In genomic region chr10:87546221-87546620, GRCh38 we compare ENCODE assay signal across 13 cellular contexts. TPM values are rescaled to one million over a fixed set of nuclear protein-coding genes. Genes with fewer than 3 reads are reported as not detected.
DNase-seq lines count a peak whose midpoint lies in the region; ATAC-seq and TF ChIP-seq lines count a peak whose summit lies in the region.
"Had no signal": no experiment of that assay in that cellular context is flagged by ENCODE, and none has a peak within 500 bp of the region (broad histone marks: within the 10 kb centered on the region; RNA-seq: fewer than 3 reads in every experiment).

No MANE protein-coding gene starts in this region.

- dilution Hi-C loops in IMR-90 (cut with HindIII; ENCODE audit: low sequenced_read_pairs, unreplicated experiment): no loop called here

- 0 out of 3 replicates have a peak overlapping the region, but pooled peaks have one; percentile 3 for H2BK15ac ChIP-seq in IMR-90 (ENCODE audit: low read depth, low read length)

- H3K14ac ChIP-seq in IMR-90 (replicated peaks; ENCODE audit: low read depth, low read length): no peak overlapping the region

- H3K4me1 Mint-ChIP-seq in CD14-positive monocyte: peaks cover 22% of the 10 kb centered on the region
- peaks cover 18% of the 10 kb centered on the region for H3K4me1 Mint-ChIP-seq in activated CD4-positive, alpha-beta memory T cell treated with anti-CD3 and anti-CD28 coated beads for 36 hours (ENCODE audit: low read depth)

- H3K27ac Mint-ChIP-seq in CD14-positive monocyte: peak overlapping the region; percentile 23 to 93 (median 86)
- H3K27ac Mint-ChIP-seq in activated CD4-positive, alpha-beta memory T cell treated with anti-CD3 and anti-CD28 coated beads for 36 hours: no peak overlapping the region
- H3K27ac Mint-ChIP-seq: activated CD4-positive, alpha-beta T cell treated with anti-CD3 and anti-CD28 coated beads, Interleukin-2, amount 10 ng/mL, durations not matched to agents 24 days and 14 days had no signal

- H3K4ac ChIP-seq in IMR-90 (ENCODE audit: low read depth, low read length): peak overlapping the region; percentile 50

- H2AK5ac ChIP-seq in IMR-90 (ENCODE audit: low read depth, low read length): peak overlapping the region; percentile 47

- peaks cover 29 to 63% of the 10 kb centered on the region in 2 experiments for H3K79me1 ChIP-seq in IMR-90 (ENCODE audit: low read depth in 1 of 2, low read length in 2 of 2)

- TF ChIP-seq POLR2A in IMR-90 (IDR thresholded peaks at IDR 0.05; ENCODE audit: low read depth, low read length): no peak
- no peak for TF ChIP-seq POLR2A in prostate gland (IDR thresholded peaks at IDR 0.05)

- H3K9me3 Mint-ChIP-seq in CD14-positive monocyte: peaks cover 10 to 20% (median 13%) of the 10 kb centered on the region in 7 donors
- peaks cover 16% of the 10 kb centered on the region for H3K9me3 Mint-ChIP-seq in activated CD4-positive, alpha-beta memory T cell treated with anti-CD3 and anti-CD28 coated beads for 36 hours

- H3K9ac ChIP-seq in IMR-90 (ENCODE audit: low read depth, low read length): no peak overlapping the region

- 0 out of 2 replicates have a peak overlapping the region, but pooled peaks have one; percentile 3 for H3K18ac ChIP-seq in IMR-90 (ENCODE audit: low read depth, low read length)

- H3K9me3 ChIP-seq in IMR-90 (ENCODE audit: control insufficient read depth, insufficient read depth, low read length): no peaks in the 10 kb centered on the region
- H3K9me3 ChIP-seq in lower lobe of right lung: peaks cover 11% of the 10 kb centered on the region
- no peaks in the 10 kb centered on the region for H3K9me3 ChIP-seq in prostate gland

- H4K5ac ChIP-seq in IMR-90 (ENCODE audit: low read depth, low read length): 0 out of 2 replicates have a peak overlapping the region, but pooled peaks have one; percentile 32

- H4K20me1 ChIP-seq in IMR-90 (ENCODE audit: insufficient read depth, low read length): peaks cover 3% of the 10 kb centered on the region; the same call in 1 of the 2 replicates

- POLR2A ChIA-PET in IMR-90 (lab: Charles Lee; ENCODE audit: unreplicated experiment) (no interaction called here), HEK293T (lab: Yijun Ruan, JAX) (no interaction called here)
- POLR2A ChIA-PET in activated CD4-positive, alpha-beta memory T cell treated with anti-CD3 and anti-CD28 coated beads for 36 hours (lab: Charles Lee): no interaction called here

- H4K8ac ChIP-seq in IMR-90 (ENCODE audit: low read depth in 2 of 2, low read length in 2 of 2): peak overlapping the region; percentile 33 to 46; a peak in 2 of 4 replicates

- H2AK9ac ChIP-seq in IMR-90 (replicated peaks; ENCODE audit: low read depth, low read length, poor library complexity): no peak overlapping the region

- DNase-seq in CD14-positive monocyte (ENCODE audit: low spot score) (peak; percentile 76), IMR-90 (no peak), lower lobe of right lung (no peak), HEK293T (ENCODE audit: extremely low spot score) (no peak), prostate gland (ENCODE audit: low spot score) (no peak)
- peak; percentile 28 for DNase-seq in activated CD4-positive, alpha-beta memory T cell treated with anti-CD3 and anti-CD28 coated beads for 36 hours
- DNase-seq: activated CD4-positive, alpha-beta T cell treated with anti-CD3 and anti-CD28 coated beads, Interleukin-2, amount 10 ng/mL, durations not matched to agents 24 days and 14 days; NCI-H2029 treated with DMSO at 0.1 percent for 48 hours; occipital lobe; stimulated activated CD4-positive, alpha-beta T cell treated with anti-CD3 and anti-CD28 coated beads, Interleukin-4, amount 100 ng/mL, for 1 hour had no signal

- peak overlapping the region; percentile 20 to 57 for H3K4me3 Mint-ChIP-seq in CD14-positive monocyte
- no peak overlapping the region for H3K4me3 Mint-ChIP-seq in activated CD4-positive, alpha-beta memory T cell treated with anti-CD3 and anti-CD28 coated beads for 36 hours
- H3K4me3 Mint-ChIP-seq: activated CD4-positive, alpha-beta T cell treated with anti-CD3 and anti-CD28 coated beads, Interleukin-2, amount 10 ng/mL, durations not matched to agents 24 days and 14 days had no signal

- H2BK5ac ChIP-seq in IMR-90 (ENCODE audit: low read depth, low read length, poor library complexity, severe bottlenecking): peak overlapping the region; percentile 15

- WGBS in IMR-90 (ENCODE audit: extremely low coverage in 2 of 2, insufficient read length in 1 of 2), 2 experiments: 80% methylated on average over 1 of the region's 7 CpGs; no CpG with 5 or more reads in 1 of the 2 experiments
- WGBS in prostate gland: 91% methylated on average over 7 of the region's 7 CpGs

- ATAC-seq in IMR-90 (ENCODE audit: low read depth) (no peak), lower lobe of right lung (peak; percentile 83 to 94), HG02623 (IDR thresholded peaks at IDR 0.05; ENCODE audit: unreplicated experiment) (no peak), GM21619 (IDR thresholded peaks at IDR 0.05; ENCODE audit: unreplicated experiment) (no peak)

- in situ Hi-C loops in IMR-90 (cut with MboI; ENCODE audit: low sequenced_read_pairs): loop anchor here (10.0 kb wide), 2 partner anchors 59 to 189 kb away; no protein-coding TSS in a partner anchor

- H3K27me3 Mint-ChIP-seq in CD14-positive monocyte (ENCODE audit: low read depth in 3 of 3): no peaks in the 10 kb centered on the region
- no peaks in the 10 kb centered on the region for H3K27me3 Mint-ChIP-seq in activated CD4-positive, alpha-beta memory T cell treated with anti-CD3 and anti-CD28 coated beads for 36 hours

- H4K91ac ChIP-seq in IMR-90 (ENCODE audit: insufficient read depth, low read depth, low read length): no peak overlapping the region

- H2BK120ac ChIP-seq in IMR-90 (ENCODE audit: low read depth, low read length): peak overlapping the region; percentile 32; the same call in 1 of the 2 replicates

- H2AFZ ChIP-seq in IMR-90 (replicated peaks; ENCODE audit: low read length, poor library complexity): no peak overlapping the region

- TF ChIP-seq RAD21 in IMR-90 (IDR thresholded peaks at IDR 0.05; ENCODE audit: low read length): no peak

- H3K4me2 ChIP-seq in IMR-90 (ENCODE audit: low read depth, low read length): no peak overlapping the region

- H3K27ac ChIP-seq in IMR-90 (ENCODE audit: insufficient read depth, low read length): no peak overlapping the region
- peak overlapping the region; percentile 66 for H3K27ac ChIP-seq in lower lobe of right lung
- H3K27ac ChIP-seq in prostate gland: no peak overlapping the region
- H3K27ac ChIP-seq: RWPE1 had no signal

- no peak overlapping the region for H3K56ac ChIP-seq in IMR-90 (ENCODE audit: extremely low read depth, insufficient read depth, low read length)

- H3K36me3 Mint-ChIP-seq in CD14-positive monocyte: peaks cover 26 to 31% of the 10 kb centered on the region in 2 donors
- H3K36me3 Mint-ChIP-seq in activated CD4-positive, alpha-beta memory T cell treated with anti-CD3 and anti-CD28 coated beads for 36 hours: peaks cover 25% of the 10 kb centered on the region

- peak overlapping the region; percentile 63; the same call in 1 of the 2 replicates for H2BK20ac ChIP-seq in IMR-90 (ENCODE audit: low read depth, low read length)

- H3K36me3 ChIP-seq in IMR-90 (ENCODE audit: control insufficient read depth, insufficient read depth, low read length): peaks cover 11% of the 10 kb centered on the region
- H3K36me3 ChIP-seq in lower lobe of right lung: no peaks in the 10 kb centered on the region
- H3K36me3 ChIP-seq in prostate gland: no peaks in the 10 kb centered on the region

- H3K27me3 ChIP-seq in IMR-90 (ENCODE audit: control insufficient read depth, insufficient read depth, low read length) (no peaks in the 10 kb centered on the region), lower lobe of right lung (ENCODE audit: low read depth) (no peaks in the 10 kb centered on the region), prostate gland (replicated peaks; ENCODE audit: insufficient read depth) (no peaks in the 10 kb centered on the region)

- BruUV-seq in IMR-90 (replicated peaks; lab: Mats Ljungman, UMichigan): no TSS peak

- intact Hi-C loops in CD14-positive monocyte (cut with micrococcal nuclease): no loop called here
- intact Hi-C loops in IMR-90 (cut with micrococcal nuclease): no loop called here
- intact Hi-C loops in activated CD4-positive, alpha-beta memory T cell treated with anti-CD3 and anti-CD28 coated beads for 36 hours (cut with micrococcal nuclease): no loop called here
- intact Hi-C loops in lower lobe of right lung (cut with DNase I): no loop called here
- intact Hi-C loops in prostate gland (cut with DNase I): no loop called here

- peaks cover 13% of the 10 kb centered on the region for H3K9me1 ChIP-seq in IMR-90 (ENCODE audit: insufficient read depth, low read length)

- CTCF ChIA-PET in IMR-90 (lab: Yijun Ruan, JAX) (no interaction called here), HEK293T (lab: Yijun Ruan, JAX) (no interaction called here)
- CTCF ChIA-PET in activated CD4-positive, alpha-beta memory T cell treated with anti-CD3 and anti-CD28 coated beads for 36 hours (lab: Charles Lee): no interaction called here

- H3K4me3 ChIP-seq in IMR-90 (ENCODE audit: insufficient read depth, low read depth, low read length): no peak overlapping the region
- no peak overlapping the region for H3K4me3 ChIP-seq in lower lobe of right lung
- H3K4me3 ChIP-seq in prostate gland: no peak overlapping the region

- TF ChIP-seq CTCF in CD14-positive monocyte (IDR thresholded peaks at IDR 0.05) (no peak), IMR-90 (conservative IDR thresholded peaks at IDR 0.05; ENCODE audit: low read depth, low read length) (no peak), lower lobe of right lung (IDR thresholded peaks at IDR 0.05) (no peak), prostate gland (IDR thresholded peaks at IDR 0.05) (no peak)

- 0 out of 2 replicates have a peak overlapping the region, but pooled peaks have one; percentile 7 for H3K23ac ChIP-seq in IMR-90 (ENCODE audit: low read depth, low read length)

- H3K4me1 ChIP-seq in IMR-90 (ENCODE audit: control insufficient read depth, insufficient read depth, low read length) (peaks cover 27% of the 10 kb centered on the region), lower lobe of right lung (peaks cover 52% of the 10 kb centered on the region), prostate gland (replicated peaks) (no peaks in the 10 kb centered on the region)

TF ChIP-seq in IMR-90, 13 proteins besides CTCF, POLR2A, EP300 and RAD21 (continues in another document):
- TF ChIP-seq RCOR1 (IDR thresholded peaks at IDR 0.05; ENCODE audit: insufficient replicate concordance, low read length): no peak

TF ChIP-seq in HEK293T, 16 proteins besides CTCF, POLR2A, EP300 and RAD21 (continues in another document):
- TF ChIP-seq BHLHE40 (IDR thresholded peaks at IDR 0.05; ENCODE audit: borderline replicate concordance): no peak
- no peak for TF ChIP-seq FOXM1 (IDR thresholded peaks at IDR 0.05; ENCODE audit: borderline replicate concordance)
- TF ChIP-seq ARNT (IDR thresholded peaks at IDR 0.05): no peak
- no peak for TF ChIP-seq FOXA1 (IDR thresholded peaks at IDR 0.05)

RNA-seq across cellular contexts. Expression of gene MINPP1, which starts 41.5 kb away (rescaled TPM):
- polyA plus RNA-seq in CD14-positive monocyte: 1 to 10 TPM; 9.0 to 9.7 TPM
- 11.7 and 16.9 TPM in 2 replicates for total RNA-seq in IMR-90 (2012; rRNA removed)
- polyA plus RNA-seq in IMR-90 (2012; rRNA removed): 14.3 and 14.4 TPM in 2 replicates
- 7.3 and 12.3 TPM in 2 replicates for polyA plus RNA-seq in IMR-90 (2012; cell fraction: cytosol; rRNA removed)
- polyA plus RNA-seq in IMR-90 (2012; cell fraction: nucleus; rRNA removed; ENCODE audit: low replicate concordance): 7.2 and 10.0 TPM in 2 replicates
- 1 to 10 TPM; 8.7 to 9.7 TPM for total RNA-seq in activated CD4-positive, alpha-beta memory T cell treated with anti-CD3 and anti-CD28 coated beads for 36 hours
- 15.6 TPM for total RNA-seq in lower lobe of right lung
- total RNA-seq in prostate gland: 10 to 100 TPM; 26.6 to 29.3 TPM

Comparison
In these comparisons a context has a peak if more than half of its experiments do, and no peak if none do; other contexts are left out.
1. DNase-seq: peak in CD14-positive monocyte (single experiment) and activated CD4-positive, alpha-beta memory T cell treated with anti-CD3 and anti-CD28 coated beads for 36 hours (single experiment); none in IMR-90 (single experiment), lower lobe of right lung (single experiment), HEK293T (single experiment) and prostate gland (single experiment).
2. ATAC-seq: peak in lower lobe of right lung (2 of 2); none in IMR-90 (single experiment), HG02623 (single experiment) and GM21619 (single experiment).